Comparison of ENCODE assay signal across 12 cellular contexts in the genomic region with DNA sequence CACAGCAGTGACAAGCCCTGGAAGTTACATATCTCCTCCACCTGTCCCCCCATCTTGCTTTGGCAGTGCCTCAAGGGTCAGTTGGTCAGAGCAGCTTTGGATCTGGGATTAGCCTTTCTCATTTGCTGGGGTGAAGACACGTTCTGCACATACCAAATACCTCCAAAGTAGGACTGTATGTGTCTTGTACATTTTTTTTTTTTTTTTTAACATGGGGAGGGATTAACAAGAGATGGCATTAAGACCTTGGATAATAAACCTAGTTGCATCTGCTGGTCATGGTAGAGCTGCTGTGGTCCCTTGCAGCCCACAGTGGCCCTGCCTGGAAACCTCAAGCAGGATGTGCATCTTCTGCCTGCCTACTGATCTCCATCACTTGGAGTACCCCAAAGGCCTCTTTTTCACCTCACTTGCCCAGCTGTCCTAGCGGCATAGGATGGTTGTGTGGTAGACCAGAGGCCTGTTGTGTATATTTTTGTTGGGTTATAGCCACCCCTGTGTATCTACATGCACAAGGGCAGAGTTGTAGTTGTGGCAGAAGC. TPM values are rescaled to one million over a fixed set of nuclear protein-coding genes. Genes with fewer than 3 reads are reported as not detected.
A peak's percentile ranks its signal among the peaks of the same experiment; 100 is the strongest.
DNase-seq lines count a peak whose midpoint lies in the region; TF ChIP-seq lines count a peak whose summit lies in the region.
"Had no signal": no experiment of that assay in that cellular context is flagged by ENCODE, and none has a peak within 500 bp of the region (broad histone marks: within the 10 kb centered on the region; RNA-seq: fewer than 3 reads in every experiment).

No MANE protein-coding gene starts in this region.

- H3K9me3 Mint-ChIP-seq in Caco-2 (ENCODE audit: unreplicated experiment) (no peaks in the 10 kb centered on the region), nephron (no peaks in the 10 kb centered on the region)

- H3K27ac Mint-ChIP-seq in Caco-2 (ENCODE audit: unreplicated experiment) = no peak overlapping the region
- peak overlapping the region in 1 of 3 experiments; percentile 40 for H3K27ac Mint-ChIP-seq in nephron

- no peak overlapping the region for H3K4me3 ChIP-seq in Caco-2 (ENCODE audit: low read depth, low read length)
- H3K4me3 ChIP-seq in MM.1S (ENCODE audit: low read length) = no peak overlapping the region
- H3K4me3 ChIP-seq in mammary epithelial cell (replicated peaks in 1 of 3; ENCODE audit: insufficient read depth in 1 of 3, low read depth in 2 of 3, low read length in 3 of 3) = peak overlapping the region in 1 of 3 experiments; percentile 92
- peak overlapping the region in 4 of 59 donors; percentile 1 to 97 (median 18) for H3K4me3 ChIP-seq in dorsolateral prefrontal cortex
- H3K4me3 ChIP-seq: adrenal gland, uterus had no signal

- H3K4me3 Mint-ChIP-seq in Caco-2 (ENCODE audit: unreplicated experiment) (peak overlapping the region; percentile 84), nephron (peak overlapping the region; percentile 95 to 97 (median 96))

- no peak overlapping the region for H3K27ac ChIP-seq in MM.1S (ENCODE audit: low read length)
- no peak overlapping the region for H3K27ac ChIP-seq in mammary epithelial cell (ENCODE audit: insufficient read depth, low read depth, low read length)
- no peak overlapping the region for H3K27ac ChIP-seq in dorsolateral prefrontal cortex
- H3K27ac ChIP-seq: adrenal gland, uterus had no signal

- H3K4me1 Mint-ChIP-seq in Caco-2 (ENCODE audit: low read depth, unreplicated experiment) (peaks cover 5% of the 10 kb centered on the region), nephron (peaks cover 37% of the 10 kb centered on the region)

- H4K20me1 ChIP-seq in MM.1S (ENCODE audit: insufficient read depth, low read length) (peaks cover 20% of the 10 kb centered on the region), mammary epithelial cell (ENCODE audit: insufficient read depth, low read length) (peaks cover 7% of the 10 kb centered on the region)

- no peak overlapping the region; the same call in 1 of the 2 replicates for H3K9ac ChIP-seq in MM.1S (ENCODE audit: low read length)
- H3K9ac ChIP-seq in mammary epithelial cell (ENCODE audit: insufficient read depth, low read length) = peak overlapping the region; percentile 37

- in situ Hi-C loops in mammary epithelial cell (cut with MboI; ENCODE audit: low sequenced_read_pairs in 2 of 2) = no loop called here

- peaks cover 73% of the 10 kb centered on the region for H3K79me2 ChIP-seq in MM.1S (ENCODE audit: low read length)
- H3K79me2 ChIP-seq in mammary epithelial cell (ENCODE audit: insufficient read depth, low read length) = peaks cover 72% of the 10 kb centered on the region

- no peaks in the 10 kb centered on the region for H3K27me3 Mint-ChIP-seq in Caco-2 (ENCODE audit: insufficient read depth, unreplicated experiment)
- H3K27me3 Mint-ChIP-seq in nephron (ENCODE audit: low read depth) = no peaks in the 10 kb centered on the region

- peaks cover 18% of the 10 kb centered on the region for H3K4me1 ChIP-seq in Caco-2
- peaks cover 57% of the 10 kb centered on the region for H3K4me1 ChIP-seq in MM.1S (ENCODE audit: low read length)
- peaks cover 30% of the 10 kb centered on the region for H3K4me1 ChIP-seq in mammary epithelial cell (ENCODE audit: insufficient read depth, low read length)

- DNase-seq in Caco-2 (no peak), MM.1S (no peak), mammary epithelial cell (no peak), NCI-H1092 treated with DMSO at 0.1 percent for 48 hours (lab: John Stamatoyannopoulos, UW) (no peak), NCI-H1930 (lab: John Stamatoyannopoulos, UW) (no peak), NCI-H526 (lab: John Stamatoyannopoulos, UW) (no peak), dorsolateral prefrontal cortex (no peak)
- DNase-seq: adrenal gland, SIG-M5, uterus had no signal

- peaks cover 80% of the 10 kb centered on the region for H3K36me3 Mint-ChIP-seq in Caco-2 (ENCODE audit: insufficient read depth, unreplicated experiment)
- H3K36me3 Mint-ChIP-seq in nephron (ENCODE audit: low read depth) = peaks cover 50% of the 10 kb centered on the region

- TF ChIP-seq CTCF in Caco-2 (IDR thresholded peaks at IDR 0.05; ENCODE audit: insufficient read depth in 1 of 2, low read depth in 1 of 2, low read length in 1 of 2, severe bottlenecking in 1 of 2, unreplicated experiment in 1 of 2) = no peak
- TF ChIP-seq CTCF in MM.1S (IDR thresholded peaks at IDR 0.05; ENCODE audit: low read length) = no peak
- TF ChIP-seq CTCF in mammary epithelial cell (conservative IDR thresholded peaks at IDR 0.05 in 1 of 2, IDR thresholded peaks at IDR 0.05 in 1 of 2; ENCODE audit: extremely low read depth in 1 of 2, insufficient read depth in 1 of 2, low read depth in 1 of 2, low read length in 2 of 2) = no peak
- TF ChIP-seq CTCF in nephron (IDR thresholded peaks at IDR 0.05; ENCODE audit: unreplicated experiment in 3 of 3) = no peak
- TF ChIP-seq CTCF in dorsolateral prefrontal cortex (IDR thresholded peaks at IDR 0.05 in 54 of 56, conservative IDR thresholded peaks at IDR 0.05 in 2 of 56; ENCODE audit: low read depth in 1 of 56, partially characterized antibody in 56 of 56) = no peak

- H3K9me2 ChIP-seq in MM.1S (replicated peaks; ENCODE audit: insufficient read depth, low read length) = no peaks in the 10 kb centered on the region

- H3K4me2 ChIP-seq in MM.1S (ENCODE audit: low read depth, low read length) (peak overlapping the region; percentile 87), mammary epithelial cell (ENCODE audit: insufficient read depth, low read depth, low read length) (peak overlapping the region; percentile 87)

- no TSS peak for BruUV-seq in Caco-2 (replicated peaks; lab: Mats Ljungman, UMichigan)
- BruUV-seq in mammary epithelial cell (replicated peaks; lab: Mats Ljungman, UMichigan) = no TSS peak

- CTCF ChIA-PET in Caco-2 (lab: Charles Lee) = no interaction called here
- CTCF ChIA-PET in mammary epithelial cell (lab: Charles Lee; ENCODE audit: low non-redundant PET) = no interaction called here

- peaks cover 40% of the 10 kb centered on the region for H3F3A ChIP-seq in MM.1S (ENCODE audit: insufficient read depth, low read length)

- POLR2A ChIA-PET in Caco-2 (lab: Charles Lee) = no interaction called here

- 95% methylated on average over 2 of the region's 2 CpGs for WGBS in mammary epithelial cell (ENCODE audit: low coverage, missing lambda C conversion rate)

- intact Hi-C loops in Caco-2 (cut with micrococcal nuclease; ENCODE audit: unreplicated experiment) = no loop called here
- intact Hi-C loops in mammary epithelial cell (cut with micrococcal nuclease) = no loop called here
- intact Hi-C loops in dorsolateral prefrontal cortex (cut with DNase I) = loop anchor here in 1 of 2 donors (5.0 kb wide), 2 partner anchors 70 to 215 kb away; a partner anchor contains a TSS

- no peaks in the 10 kb centered on the region for H3K27me3 ChIP-seq in Caco-2 (replicated peaks; ENCODE audit: control insufficient read depth, insufficient read depth, low read length)
- no peaks in the 10 kb centered on the region for H3K27me3 ChIP-seq in MM.1S (replicated peaks; ENCODE audit: insufficient read depth, low read length)
- H3K27me3 ChIP-seq in mammary epithelial cell (ENCODE audit: insufficient read depth, low read length) = no peaks in the 10 kb centered on the region
- no peaks in the 10 kb centered on the region for H3K27me3 ChIP-seq in dorsolateral prefrontal cortex
- H3K27me3 ChIP-seq: adrenal gland, uterus had no signal

- H3K36me3 ChIP-seq in Caco-2 (ENCODE audit: control insufficient read depth, insufficient read depth, low read length) = peaks cover 25% of the 10 kb centered on the region
- H3K36me3 ChIP-seq in MM.1S (replicated peaks; ENCODE audit: insufficient read depth, low read length) = peaks cover 12% of the 10 kb centered on the region; the same call in 1 of the 2 replicates
- H3K36me3 ChIP-seq in mammary epithelial cell (ENCODE audit: insufficient read depth, low read length) = peaks cover 41% of the 10 kb centered on the region
- H3K36me3 ChIP-seq: uterus had no signal

- H2AFZ ChIP-seq in MM.1S (ENCODE audit: low read length) = no peak overlapping the region
- H2AFZ ChIP-seq in mammary epithelial cell (ENCODE audit: low read depth, low read length) = no peak overlapping the region

- H3K9me3 ChIP-seq in Caco-2 (no peaks in the 10 kb centered on the region), MM.1S (replicated peaks; ENCODE audit: insufficient read depth, low read length) (no peaks in the 10 kb centered on the region), mammary epithelial cell (replicated peaks; ENCODE audit: insufficient read depth, low read length) (no peaks in the 10 kb centered on the region)
- H3K9me3 ChIP-seq: adrenal gland, uterus had no signal

- dilution Hi-C loops in mammary epithelial cell (cut with HindIII; ENCODE audit: low sequenced_read_pairs) = no loop called here

RNA-seq across cellular contexts. Expression of a gene that starts 2.5 kb away (rescaled TPM):
- total RNA-seq in Caco-2 (2022) = 3,297 and 3,418 TPM in 2 replicates
- 1,000 to 10,000 TPM in 1 of 2 donors, 100 to 1,000 TPM in 1; 530 to 2,153 TPM for total RNA-seq in mammary epithelial cell
- 3,946 TPM for polyA plus RNA-seq in mammary epithelial cell
- 789 TPM for polyA minus RNA-seq in mammary epithelial cell
- 100 to 1,000 TPM; 344 to 718 (median 462) TPM for total RNA-seq in dorsolateral prefrontal cortex

RNA-seq across cellular contexts. Expression of a gene that starts 14.6 kb away (rescaled TPM):
- total RNA-seq in Caco-2 (2022) (0.82 TPM in 1 of 2 replicates, not detected in the other), mammary epithelial cell (under 1 TPM in 1 of 2 donors, not detected in 1; 0.40 TPM), dorsolateral prefrontal cortex (under 1 TPM in 10 of 120 experiments, not detected in 110; 0.28 to 0.98 (median 0.50) TPM)
- polyA plus RNA-seq in mammary epithelial cell = 0.08 TPM
- polyA minus RNA-seq in mammary epithelial cell = not detected

RNA-seq across cellular contexts. Expression of a gene that starts 17.7 kb away (rescaled TPM):
- total RNA-seq in Caco-2 (2022) = not detected in 2 replicates
- not detected for total RNA-seq in mammary epithelial cell
- not detected for polyA plus RNA-seq in mammary epithelial cell
- polyA minus RNA-seq in mammary epithelial cell = not detected
- total RNA-seq in dorsolateral prefrontal cortex = not detected
- total RNA-seq: adrenal gland, skeletal muscle tissue had no signal
- polyA plus RNA-seq: adrenal gland had no signal

RNA-seq across cellular contexts. Expression of a gene that starts 18.0 kb away (rescaled TPM):
- total RNA-seq in Caco-2 (2022) (not detected in 2 replicates), mammary epithelial cell (not detected), dorsolateral prefrontal cortex (not detected)
- polyA plus RNA-seq in mammary epithelial cell = not detected
- polyA minus RNA-seq in mammary epithelial cell = not detected
- total RNA-seq: adrenal gland, skeletal muscle tissue, uterus had no signal

RNA-seq across cellular contexts. Expression of a gene that starts 20.5 kb away (rescaled TPM):
- total RNA-seq in Caco-2 (2022) (60.2 and 63.5 TPM in 2 replicates), mammary epithelial cell (100 to 1,000 TPM in 1 of 2 donors, 10 to 100 TPM in 1; 45.5 to 121 TPM), dorsolateral prefrontal cortex (100 to 1,000 TPM in 10 of 120 experiments, 10 to 100 TPM in 110; 36.8 to 145 (median 73.8) TPM)
- 76.4 TPM for polyA plus RNA-seq in mammary epithelial cell
- polyA minus RNA-seq in mammary epithelial cell = 53.0 TPM
